ENCODE assay signal across 8 cellular contexts in the genomic region with DNA sequence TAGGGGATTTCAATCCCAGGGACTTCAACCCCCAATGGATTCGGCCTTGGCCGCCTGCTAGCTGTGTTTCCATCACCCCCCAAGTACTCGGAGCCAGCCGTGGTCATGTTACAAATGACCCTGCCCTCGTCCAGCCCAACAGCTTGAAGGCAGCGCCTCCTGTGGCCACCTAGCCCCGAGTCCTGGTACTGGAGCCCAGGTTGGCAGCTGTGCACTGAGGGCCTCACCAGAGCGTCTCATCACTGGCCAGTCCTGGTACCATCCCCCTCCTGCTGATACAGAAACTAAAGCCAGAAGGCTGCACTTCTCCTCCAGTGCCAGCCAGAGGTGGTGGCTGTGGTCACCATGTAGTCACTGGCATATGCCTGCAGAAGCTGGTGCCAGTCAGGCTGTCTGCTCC. TPM values are rescaled to one million over a fixed set of nuclear protein-coding genes. Genes with fewer than 3 reads are reported as not detected.
DNase-seq lines count a peak whose midpoint lies in the region; TF ChIP-seq lines count a peak whose summit lies in the region.
"Had no signal": no experiment of that assay in that cellular context is flagged by ENCODE, and none has a peak within 500 bp of the region (broad histone marks: within the 10 kb centered on the region; RNA-seq: fewer than 3 reads in every experiment).

No MANE protein-coding gene starts in this region.

- H3K4me3 ChIP-seq in choroid plexus epithelial cell (ENCODE audit: low read depth, low read length) (no peak overlapping the region), osteoblast (ENCODE audit: insufficient read depth, low read length) (no peak overlapping the region), prostate gland (no peak overlapping the region)

- H3K9me3 ChIP-seq in osteoblast (ENCODE audit: low read depth, low read length) = no peaks in the 10 kb centered on the region
- no peaks in the 10 kb centered on the region for H3K9me3 ChIP-seq in prostate gland

- no peak for TF ChIP-seq POLR2A in prostate gland (IDR thresholded peaks at IDR 0.05)

- intact Hi-C loops in prostate gland (cut with DNase I) = no loop called here

- peaks cover 3% of the 10 kb centered on the region for H3K4me1 ChIP-seq in osteoblast (ENCODE audit: insufficient read depth, low read length)
- no peaks in the 10 kb centered on the region for H3K4me1 ChIP-seq in prostate gland (replicated peaks)

- H3K79me2 ChIP-seq in osteoblast (ENCODE audit: insufficient read depth, low read length) = no peaks in the 10 kb centered on the region

- H3K36me3 ChIP-seq in osteoblast (ENCODE audit: insufficient read depth, low read length) (no peaks in the 10 kb centered on the region), prostate gland (no peaks in the 10 kb centered on the region)

- H3K4me2 ChIP-seq in osteoblast (ENCODE audit: insufficient read depth, low read length) = no peak overlapping the region

- peak; percentile 40; the same call in 2 of the 3 replicates for TF ChIP-seq CTCF in GM12872 (IDR thresholded peaks at IDR 0.05; ENCODE audit: insufficient read depth, low read depth, low read length)
- TF ChIP-seq CTCF in choroid plexus epithelial cell (conservative IDR thresholded peaks at IDR 0.05; ENCODE audit: low read depth, low read length) = peak; percentile 66
- TF ChIP-seq CTCF in osteoblast (IDR thresholded peaks at IDR 0.05; ENCODE audit: extremely low read depth, low read depth, low read length) = peak; percentile 72
- TF ChIP-seq CTCF in prostate gland (IDR thresholded peaks at IDR 0.05) = no peak

- H3K27ac ChIP-seq in osteoblast (ENCODE audit: low read depth, low read length) (no peak overlapping the region), prostate gland (no peak overlapping the region)

- DNase-seq in MV-4-11 (lab: John Stamatoyannopoulos, UW) (peak; percentile 52), choroid plexus epithelial cell (ENCODE audit: low read depth) (peak; percentile 45), osteoblast (ENCODE audit: insufficient read length, low spot score, missing footprints) (peak; percentile 94), ureter (ENCODE audit: low spot score) (no peak), prostate gland (ENCODE audit: low spot score) (no peak)
- DNase-seq in activated CD8-positive, alpha-beta memory T cell treated with anti-CD3 and anti-CD28 coated beads, Interleukin-2, amount 50 U/mL, for 48 hours = no peak
- DNase-seq: NCI-H446 treated with DMSO at 0.1 percent for 48 hours had no signal

- no peaks in the 10 kb centered on the region for H4K20me1 ChIP-seq in osteoblast (ENCODE audit: insufficient read depth, low read length)

- H2AFZ ChIP-seq in osteoblast (ENCODE audit: low read length) = no peak overlapping the region

- WGBS in prostate gland = 79% methylated on average over 8 of the region's 8 CpGs

- H3K27me3 ChIP-seq in osteoblast (ENCODE audit: insufficient read depth, low read length) (peaks cover 12% of the 10 kb centered on the region), prostate gland (replicated peaks; ENCODE audit: insufficient read depth) (no peaks in the 10 kb centered on the region)

RNA-seq across cellular contexts. Expression of gene FADD, which starts 44.9 kb away (rescaled TPM):
- 52.2 and 53.2 TPM in 2 replicates for total RNA-seq in osteoblast
- total RNA-seq in ureter = 25.8 TPM
- total RNA-seq in prostate gland = 10 to 100 TPM; 16.0 to 18.4 TPM

Comparison
In these comparisons a context has a peak if more than half of its experiments do, and no peak if none do; other contexts are left out.
1. CTCF ChIP-seq: peak in GM12872 (single experiment), choroid plexus epithelial cell (single experiment) and osteoblast (single experiment); none in prostate gland (0 of 4).
2. DNase-seq: peak in MV-4-11 (single experiment), choroid plexus epithelial cell (single experiment) and osteoblast (single experiment); none in ureter (single experiment), prostate gland (single experiment) and activated CD8-positive, alpha-beta memory T cell treated with anti-CD3 and anti-CD28 coated beads, Interleukin-2, amount 50 U/mL, for 48 hours (single experiment).